7 cellular contexts compared by ENCODE assay signal in the genomic region with DNA sequence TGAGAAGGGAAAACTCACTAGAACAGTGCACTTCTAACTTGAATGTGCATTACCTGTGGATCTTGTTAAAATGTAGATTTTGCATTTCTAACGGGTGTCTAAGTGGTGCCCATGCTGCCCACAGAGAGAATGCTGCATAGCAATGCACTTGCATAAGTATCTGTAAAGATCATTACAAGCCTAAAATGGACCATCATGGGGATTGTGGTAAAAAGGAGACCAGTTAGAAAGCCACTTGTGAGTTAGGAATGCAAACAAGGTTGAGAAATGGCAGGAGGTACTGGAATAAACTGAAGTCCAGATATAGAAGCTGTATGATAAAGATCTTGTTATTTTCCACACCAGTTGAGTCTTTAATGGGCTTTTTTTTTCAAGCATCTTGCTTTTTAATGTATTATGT. TPM values are rescaled to one million over a fixed set of nuclear protein-coding genes. Genes with fewer than 3 reads are reported as not detected.
"Had no signal": no experiment of that assay in that cellular context is flagged by ENCODE, and none has a peak within 500 bp of the region (broad histone marks: within the 10 kb centered on the region; RNA-seq: fewer than 3 reads in every experiment).

No MANE protein-coding gene starts in this region.

- DNase-seq: IMR-90 had no signal

- H3K27ac ChIP-seq: HL-60 had no signal

- H3K4me3 ChIP-seq: K562 had no signal

RNA-seq across cellular contexts. Expression of a gene that starts 18.8 kb away (rescaled TPM):
- total RNA-seq: HepG2, HT-29, HT1080, IMR-90 had no signal
- polyA plus RNA-seq: HepG2, IgD-negative memory B cell, IMR-90 had no signal
